In the genomic region with DNA sequence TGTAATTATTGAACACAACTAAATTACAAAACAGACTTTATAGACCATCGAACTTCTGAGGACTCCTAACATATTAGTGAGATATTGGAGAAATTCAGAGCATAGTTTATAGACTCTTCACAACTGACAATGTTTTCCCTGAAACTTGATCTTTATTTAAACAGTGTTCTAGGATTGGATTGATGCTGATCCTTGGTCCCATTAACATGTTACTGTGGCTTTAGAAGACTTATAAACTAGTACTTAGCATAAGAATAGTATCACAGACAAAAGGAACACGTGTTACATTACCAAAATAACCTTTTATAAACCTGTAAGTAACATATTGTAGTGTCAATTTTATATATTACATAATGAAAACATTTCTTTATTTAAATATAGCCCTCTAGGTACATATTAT, we compare ENCODE assay signal across 21 cellular contexts.
A peak's percentile ranks its signal among the peaks of the same experiment; 100 is the strongest.
DNase-seq lines count a peak whose midpoint lies in the region; FAIRE-seq lines count a peak whose summit lies in the region.
"Had no signal": no experiment of that assay in that cellular context is flagged by ENCODE, and none has a peak within 500 bp of the region (broad histone marks: within the 10 kb centered on the region; RNA-seq: fewer than 3 reads in every experiment).

No MANE protein-coding gene starts in this region.

- H3K4me1 ChIP-seq in HUES48 (ENCODE audit: control insufficient read depth, insufficient read depth, low read length) = peaks cover 14% of the 10 kb centered on the region

- no peak overlapping the region for H3K4me3 ChIP-seq in HUES48 (ENCODE audit: low read depth, low read length)
- H3K4me3 ChIP-seq: K562, MG63 had no signal

- FAIRE-seq in GM19239 (lab: Jason Lieb, UNC) = peak; percentile 53
- FAIRE-seq: GM18507, HepG2, K562 had no signal

- no peak for DNase-seq in GM19239 (ENCODE audit: insufficient read length, low spot score)
- peak; percentile 9 for DNase-seq in NCI-H69 (lab: John Stamatoyannopoulos, UW)
- peak; percentile 22 for DNase-seq in left kidney (ENCODE audit: low read depth, low spot score)
- no peak for DNase-seq in substantia nigra (lab: John Stamatoyannopoulos, UW)
- DNase-seq in activated effector memory CD4-positive, alpha-beta T cell treated with anti-CD3 and anti-CD28 coated beads, Interleukin-2, amount 50 U/mL, for 16 hours = no peak
- no peak for DNase-seq in activated T-cell treated with anti-CD3 and anti-CD28 coated beads, Interleukin-2, amount 50 U/mL, for 48 hours
- DNase-seq: CD4-positive, CD25-positive, alpha-beta regulatory T cell; COR-L47; GOT3; MG63; NCI-H1048; NCI-H146; NCI-H2029; NCI-H446 treated with DMSO at 0.1 percent for 48 hours; NCI-H82; SIG-M5; SK-N-SH had no signal

- H3K27me3 ChIP-seq in HUES48 (ENCODE audit: control insufficient read depth, insufficient read depth, low read length) = no peaks in the 10 kb centered on the region
- H3K27me3 ChIP-seq: MG63 had no signal

- H3K9ac ChIP-seq in HUES48 (ENCODE audit: low read depth, low read length) = no peak overlapping the region
- H3K9ac ChIP-seq: SK-N-SH had no signal

- peaks cover 23% of the 10 kb centered on the region for H3K9me3 ChIP-seq in HUES48 (ENCODE audit: control insufficient read depth, insufficient read depth, low read length)
- H3K9me3 ChIP-seq: MG63, SK-N-SH had no signal

- H3K36me3 ChIP-seq in HUES48 (ENCODE audit: control insufficient read depth, insufficient read depth, low read length) = no peaks in the 10 kb centered on the region
- H3K36me3 ChIP-seq: MG63 had no signal

- H3K27ac ChIP-seq in HUES48 (ENCODE audit: low read depth, low read length) (peak overlapping the region; percentile 38), substantia nigra (ENCODE audit: low read depth, low read length, poor library complexity, severe bottlenecking) (no peak overlapping the region)

Comparison
In these comparisons a context has a peak if more than half of its experiments do, and no peak if none do; other contexts are left out.
1. DNase-seq: peak in NCI-H69 (single experiment) and left kidney (single experiment); none in GM19239 (single experiment), substantia nigra (0 of 49), activated effector memory CD4-positive, alpha-beta T cell treated with anti-CD3 and anti-CD28 coated beads, Interleukin-2, amount 50 U/mL, for 16 hours (single experiment) and activated T-cell treated with anti-CD3 and anti-CD28 coated beads, Interleukin-2, amount 50 U/mL, for 48 hours (0 of 2).